Comparison of ENCODE assay signal across 11 cellular contexts in the genomic region with DNA sequence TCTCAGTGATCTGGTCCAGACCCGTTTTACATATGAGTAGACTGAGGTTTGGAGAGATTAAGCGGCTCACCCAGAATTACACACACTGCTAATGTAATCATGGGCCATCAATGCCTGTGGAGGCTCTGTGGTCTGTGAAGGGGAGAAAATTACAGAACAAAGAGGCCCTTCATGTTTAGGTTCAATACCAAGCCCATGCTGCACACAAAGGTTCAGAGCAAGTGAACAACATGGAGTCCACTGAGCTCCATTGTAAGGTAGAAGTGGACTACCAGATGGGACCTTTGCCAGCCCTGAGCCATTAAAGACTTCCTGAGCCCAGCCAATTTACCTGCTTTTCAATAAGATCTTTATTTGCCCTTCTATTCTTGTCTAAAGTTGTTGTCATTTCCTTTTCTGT.
"Had no signal": no experiment of that assay in that cellular context is flagged by ENCODE, and none has a peak within 500 bp of the region (broad histone marks: within the 10 kb centered on the region; RNA-seq: fewer than 3 reads in every experiment).

No MANE protein-coding gene starts in this region.

- H3K4me1 ChIP-seq: gastrocnemius medialis, vagina had no signal

- H3K4me1 Mint-ChIP-seq: activated CD4-positive, alpha-beta T cell treated with anti-CD3 and anti-CD28 coated beads for 36 hours; activated naive CD8-positive, alpha-beta T cell treated with anti-CD3 and anti-CD28 coated beads, Interleukin-2, amount 10 ng/mL, durations not matched to agents 7 days and 5 days had no signal

- H3K27me3 Mint-ChIP-seq: activated CD4-positive, alpha-beta T cell treated with anti-CD3 and anti-CD28 coated beads for 36 hours; activated CD8-positive, alpha-beta T cell treated with anti-CD3 and anti-CD28 coated beads for 36 hours; activated naive CD8-positive, alpha-beta T cell treated with anti-CD3 and anti-CD28 coated beads, Interleukin-2, amount 10 ng/mL, durations not matched to agents 7 days and 5 days had no signal

- H3K9me3 ChIP-seq: gastrocnemius medialis, neutrophil, vagina had no signal

- H3K27ac ChIP-seq: gastrocnemius medialis, neutrophil, skin epidermis, vagina had no signal

- H3K4me3 ChIP-seq: gastrocnemius medialis, skin epidermis, vagina had no signal

- H3K27ac Mint-ChIP-seq: activated CD4-positive, alpha-beta T cell treated with anti-CD3 and anti-CD28 coated beads for 36 hours; activated CD8-positive, alpha-beta T cell treated with anti-CD3 and anti-CD28 coated beads for 36 hours; activated naive CD8-positive, alpha-beta T cell treated with anti-CD3 and anti-CD28 coated beads, Interleukin-2, amount 10 ng/mL, durations not matched to agents 7 days and 5 days had no signal

- H3K36me3 ChIP-seq: gastrocnemius medialis, neutrophil, vagina had no signal

- H3K9me3 Mint-ChIP-seq: activated CD8-positive, alpha-beta T cell treated with anti-CD3 and anti-CD28 coated beads for 36 hours; activated naive CD8-positive, alpha-beta T cell treated with anti-CD3 and anti-CD28 coated beads, Interleukin-2, amount 10 ng/mL, durations not matched to agents 7 days and 5 days had no signal

- ATAC-seq: activated CD4-positive, alpha-beta T cell treated with anti-CD3 and anti-CD28 coated beads for 36 hours; activated CD8-positive, alpha-beta T cell treated with anti-CD3 and anti-CD28 coated beads for 36 hours; gastrocnemius medialis had no signal

- H3K27me3 ChIP-seq: neutrophil, vagina had no signal

- H3K4me3 Mint-ChIP-seq: activated CD4-positive, alpha-beta T cell treated with anti-CD3 and anti-CD28 coated beads for 36 hours; activated CD8-positive, alpha-beta T cell treated with anti-CD3 and anti-CD28 coated beads for 36 hours; activated naive CD8-positive, alpha-beta T cell treated with anti-CD3 and anti-CD28 coated beads, Interleukin-2, amount 10 ng/mL, durations not matched to agents 7 days and 5 days had no signal

- DNase-seq: activated CD4-positive, alpha-beta T cell treated with anti-CD3 and anti-CD28 coated beads for 36 hours; activated CD8-positive, alpha-beta memory T cell treated with anti-CD3 and anti-CD28 coated beads, Interleukin-2, amount 50 U/mL, for 4 hours; activated CD8-positive, alpha-beta T cell treated with anti-CD3 and anti-CD28 coated beads for 36 hours; activated naive CD8-positive, alpha-beta T cell treated with anti-CD3 and anti-CD28 coated beads, Interleukin-2, amount 10 ng/mL, durations not matched to agents 7 days and 5 days; anterior cingulate cortex; gastrocnemius medialis; posterior cingulate gyrus; T-helper 9 cell had no signal

- H3K36me3 Mint-ChIP-seq: activated naive CD8-positive, alpha-beta T cell treated with anti-CD3 and anti-CD28 coated beads, Interleukin-2, amount 10 ng/mL, durations not matched to agents 7 days and 5 days had no signal
